ENCODE assay signal across 8 cellular contexts in the genomic region with DNA sequence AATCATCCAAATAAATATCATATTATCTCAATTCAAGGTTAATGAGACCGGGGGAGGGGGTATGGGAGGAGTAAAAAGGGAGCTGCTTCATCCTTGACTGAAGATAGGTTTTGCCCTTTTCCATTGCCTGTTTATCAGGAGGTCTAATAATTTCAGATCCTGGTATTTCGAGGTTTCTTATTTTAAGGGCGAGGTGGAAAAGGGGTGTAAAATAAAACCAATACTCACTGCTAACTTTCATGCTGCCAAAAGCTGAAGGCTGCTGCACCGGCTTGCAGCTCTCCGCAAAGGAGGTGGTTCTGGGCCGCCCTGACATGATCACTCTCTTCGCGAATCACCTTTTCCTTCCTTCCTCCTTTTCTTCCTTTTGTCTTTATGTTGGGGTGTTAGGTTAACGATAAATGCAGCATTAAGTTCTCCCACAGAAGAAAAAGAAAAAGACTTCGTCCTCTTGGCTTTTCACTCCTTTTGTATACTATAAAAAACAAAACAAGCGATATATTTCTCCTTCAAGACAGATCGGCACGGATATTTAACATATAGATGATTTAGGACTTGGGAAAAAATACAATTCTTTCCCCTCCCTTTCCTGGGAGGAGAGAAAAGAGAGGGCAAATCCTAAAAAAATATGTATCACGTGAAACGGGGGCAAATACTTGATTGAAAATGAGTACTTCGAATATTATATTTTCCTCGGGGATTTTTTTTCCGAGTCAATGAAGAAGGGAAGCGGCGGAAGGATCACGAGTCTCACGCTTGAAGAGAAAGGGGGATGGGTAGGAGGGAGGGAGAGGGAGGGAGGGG. TPM values are rescaled to one million over a fixed set of nuclear protein-coding genes. Genes with fewer than 3 reads are reported as not detected.
DNase-seq lines count a peak whose midpoint lies in the region; ATAC-seq, FAIRE-seq and TF ChIP-seq lines count a peak whose summit lies in the region.

No MANE protein-coding gene starts in this region.

- peaks cover 19% of the 10 kb centered on the region in 2 donors for H3K4me1 Mint-ChIP-seq in natural killer cell treated with Interleukin-12 subunit alpha and Interleukin-12 subunit beta and Interleukin-15 and Interleukin-18, amount 100 ng/mL, for 72 hours (ENCODE audit: low read depth in 2 of 2)

- TF ChIP-seq CTCF in heart right ventricle (IDR thresholded peaks at IDR 0.05): no peak
- no peak for TF ChIP-seq CTCF in GM12878 (IDR thresholded peaks at IDR 0.05 in 2 of 3, conservative IDR thresholded peaks at IDR 0.05 in 1 of 3; ENCODE audit: control insufficient read depth in 2 of 3, extremely low read depth in 1 of 3, insufficient read depth in 1 of 3, low read depth in 3 of 3, low read length in 3 of 3)

- H3K4me3 Mint-ChIP-seq in natural killer cell treated with Interleukin-12 subunit alpha and Interleukin-12 subunit beta and Interleukin-15 and Interleukin-18, amount 100 ng/mL, for 72 hours: no peak overlapping the region

- CTCF ChIA-PET in GM12878 (lab: Yijun Ruan, JAX): interaction anchor here (1.0 to 1.5 kb wide), 3 partner anchors 11 to 263 kb away, joined by 3 to 4 read pairs (median 4); no protein-coding TSS in a partner anchor

- ATAC-seq in heart right ventricle (no peak), Right ventricle myocardium superior (ENCODE audit: poor library complexity) (no peak), GM12878 (no peak), GM19463 (IDR thresholded peaks at IDR 0.05; ENCODE audit: unreplicated experiment) (no peak)
- ATAC-seq in stimulated activated naive CD8-positive, alpha-beta T cell treated with anti-CD3 and anti-CD28 coated beads, Interleukin-15, Interleukin-2, amounts not matched to agents 100 U/mL and 50 U/mL, for 24 hours: no peak
- ATAC-seq in natural killer cell treated with Interleukin-12 subunit alpha and Interleukin-12 subunit beta and Interleukin-15 and Interleukin-18, amount 100 ng/mL, for 72 hours: no peak

- TSS peak; percentile 52 for BruUV-seq in GM12878 (replicated peaks; lab: Mats Ljungman, UMichigan)

- H3K27ac Mint-ChIP-seq in natural killer cell treated with Interleukin-12 subunit alpha and Interleukin-12 subunit beta and Interleukin-15 and Interleukin-18, amount 100 ng/mL, for 72 hours: no peak overlapping the region

- intact Hi-C loops in heart right ventricle (cut with DNase I): loop anchor here in 6 of 10 donors (5.0 to 10.0 kb wide), 7 partner anchors 36 to 331 kb away; a partner anchor contains a TSS
- intact Hi-C loops in Right ventricle myocardium superior (cut with DNase I): loop anchor here (10.0 kb wide), 1 partner anchor 199 kb away; no protein-coding TSS in a partner anchor
- intact Hi-C loops in GM12878 (cut with micrococcal nuclease; ENCODE audit: unreplicated experiment): loop anchor here (5.0 to 10.0 kb wide), 5 partner anchors 41 to 799 kb away; a partner anchor contains a TSS

- POLR2A ChIA-PET in GM12878 (lab: Charles Lee): interaction anchor here (0.6 to 4.3 kb wide), 6 partner anchors 10 to 595 kb away, joined by 3 to 51 read pairs (median 4); a partner anchor contains a TSS

- peak overlapping the region; percentile 87 for H3K9ac ChIP-seq in GM12878 (ENCODE audit: control insufficient read depth, insufficient read depth, low read length)

- H3K4me1 ChIP-seq in heart right ventricle (peaks cover 0 to 52% (median 46%) of the 10 kb centered on the region in 9 donors), GM12878 (ENCODE audit: control insufficient read depth, insufficient read depth, low read length) (no peaks in the 10 kb centered on the region; the same call in 1 of the 2 replicates)

- H3K4me3 ChIP-seq in heart right ventricle (peak overlapping the region; percentile 74 to 94 (median 85)), GM12878 (peak overlapping the region; percentile 82)

- FAIRE-seq in GM12878 (lab: Jason Lieb, UNC): no peak

- in situ Hi-C loops in GM12878 (cut with MboI): no loop called here

- H3K36me3 ChIP-seq in heart right ventricle (peaks cover 0 to 7% (median 0%) of the 10 kb centered on the region in 9 donors), GM12878 (ENCODE audit: control insufficient read depth in 2 of 2, insufficient read depth in 2 of 2, low read length in 1 of 2) (no peaks in the 10 kb centered on the region)

- SMC1A ChIA-PET in GM12878 (lab: Charles Lee; ENCODE audit: uncharacterized antibody, unreplicated experiment): interaction anchor here (0.7 to 1.2 kb wide), 5 partner anchors 10 to 154 kb away, joined by 3 to 5 read pairs (median 3); no protein-coding TSS in a partner anchor

- DNase-seq in heart right ventricle: peak in 1 of 2 donors; percentile 84
- no peak for DNase-seq in Right ventricle myocardium superior
- peak; percentile 21 for DNase-seq in NCI-H748 (lab: John Stamatoyannopoulos, UW; ENCODE audit: unreplicated experiment)
- DNase-seq in GM12878 (ENCODE audit: low read depth, low spot score): no peak
- DNase-seq in kidney tubule cell (ENCODE audit: low spot score): peak; percentile 84
- peak; percentile 16 for DNase-seq in stimulated activated naive CD8-positive, alpha-beta T cell treated with anti-CD3 and anti-CD28 coated beads, Interleukin-15, Interleukin-2, amounts not matched to agents 100 U/mL and 50 U/mL, for 24 hours
- no peak for DNase-seq in natural killer cell treated with Interleukin-12 subunit alpha and Interleukin-12 subunit beta and Interleukin-15 and Interleukin-18, amount 100 ng/mL, for 72 hours (ENCODE audit: low spot score)

- 0 to 1% methylated on average over 22 of the region's 22 CpGs for WGBS in heart right ventricle, 2 donors
- WGBS in GM12878 (ENCODE audit: insufficient coverage, insufficient replicate concordance, low lambda C conversion rate, missing lambda C conversion rate): under 1% methylated on average over 17 of the region's 22 CpGs

- H3K27me3 ChIP-seq in heart right ventricle (no peaks in the 10 kb centered on the region), GM12878 (replicated peaks in 1 of 2; ENCODE audit: control insufficient read depth in 2 of 2, insufficient read depth in 2 of 2, low read length in 1 of 2) (no peaks in the 10 kb centered on the region)

- H3K9me3 ChIP-seq in heart right ventricle: no peaks in the 10 kb centered on the region
- H3K9me3 ChIP-seq in GM12878 (replicated peaks; ENCODE audit: control insufficient read depth, insufficient read depth, low read length): no peaks in the 10 kb centered on the region

- peak overlapping the region; percentile 56; the same call in 1 of the 2 replicates for H2AFZ ChIP-seq in GM12878 (ENCODE audit: control insufficient read depth, low read depth, low read length)

- no peaks in the 10 kb centered on the region for H3K9me3 Mint-ChIP-seq in natural killer cell treated with Interleukin-12 subunit alpha and Interleukin-12 subunit beta and Interleukin-15 and Interleukin-18, amount 100 ng/mL, for 72 hours

- peak overlapping the region; percentile 26; the same call in 1 of the 2 replicates for H3K4me2 ChIP-seq in GM12878 (ENCODE audit: control insufficient read depth, insufficient read depth)

- RAD21 ChIA-PET in GM12878 (lab: Charles Lee; ENCODE audit: unreplicated experiment): interaction anchor here (0.6 to 3.5 kb wide), 11 partner anchors 10 to 494 kb away, joined by 3 to 16 read pairs (median 4); no protein-coding TSS in a partner anchor

- H3K36me3 Mint-ChIP-seq in natural killer cell treated with Interleukin-12 subunit alpha and Interleukin-12 subunit beta and Interleukin-15 and Interleukin-18, amount 100 ng/mL, for 72 hours: peaks cover 12% of the 10 kb centered on the region

- H3K27me3 Mint-ChIP-seq in natural killer cell treated with Interleukin-12 subunit alpha and Interleukin-12 subunit beta and Interleukin-15 and Interleukin-18, amount 100 ng/mL, for 72 hours: no peaks in the 10 kb centered on the region

- TF ChIP-seq EP300 in GM12878 (IDR thresholded peaks at IDR 0.05; ENCODE audit: borderline replicate concordance in 1 of 2, control insufficient read depth in 1 of 2, low read depth in 2 of 2, low read length in 2 of 2): no peak

- H3K79me2 ChIP-seq in GM12878 (ENCODE audit: control insufficient read depth, insufficient read depth, low read length): peaks cover 76% of the 10 kb centered on the region

- TF ChIP-seq POLR2A in GM12878 (IDR thresholded peaks at IDR 0.05; ENCODE audit: low read depth, low read length): no peak

- H3K27ac ChIP-seq in heart right ventricle (peak overlapping the region; percentile 98 to 100 (median 99)), GM12878 (ENCODE audit: control insufficient read depth, insufficient read depth) (peak overlapping the region; percentile 94)

- H4K20me1 ChIP-seq in GM12878 (ENCODE audit: control insufficient read depth, insufficient read depth): peaks cover 4% of the 10 kb centered on the region

- no peak for TF ChIP-seq RAD21 in GM12878 (IDR thresholded peaks at IDR 0.05; ENCODE audit: insufficient read depth, low read depth, low read length)

TF ChIP-seq in GM12878, 131 proteins besides CTCF, POLR2A, EP300 and RAD21 (continues in another document):
- TF ChIP-seq GABPA (IDR thresholded peaks at IDR 0.05; ENCODE audit: low read depth): no peak
- TF ChIP-seq CREB1 (IDR thresholded peaks at IDR 0.05; ENCODE audit: low read depth): no peak
- TF ChIP-seq PAX5 (IDR thresholded peaks at IDR 0.05; ENCODE audit: borderline replicate concordance, low read depth, low read length): no peak
- no peak for TF ChIP-seq LARP7 (IDR thresholded peaks at IDR 0.05)
- no peak for TF ChIP-seq HDGF (IDR thresholded peaks at IDR 0.05)
- no peak for TF ChIP-seq ZNF622 (IDR thresholded peaks at IDR 0.05)

RNA-seq across cellular contexts. Expression of a gene that starts 0.9 kb away (rescaled TPM):
- 10 to 100 TPM; 37.5 to 57.1 (median 51.1) TPM for total RNA-seq in heart right ventricle
- polyA plus RNA-seq in heart right ventricle: 1 to 10 TPM; 7.5 to 9.6 TPM
- 35.0 TPM for total RNA-seq in Right ventricle myocardium superior
- total RNA-seq in GM12878 (2013; cell fraction: nucleolus; rRNA removed): 126 and 127 TPM in 2 replicates
- 28.0 and 29.4 TPM in 2 replicates for total RNA-seq in GM12878 (2014; rRNA removed)
- total RNA-seq in GM12878 (2014; rRNA removed; fragmentation: Illumina TruSeq; extraction: Trizol): 39.4 and 39.6 TPM in 2 replicates
- total RNA-seq in GM12878 (2021): 43.9 and 44.5 TPM in 2 replicates
- polyA plus RNA-seq in GM12878 (2011; ENCODE audit: low read depth): 12.9 TPM
- 49.8 and 51.6 TPM in 2 replicates for polyA plus RNA-seq in GM12878 (2011; rRNA removed)
- 29.6 and 31.9 TPM in 2 replicates for polyA plus RNA-seq in GM12878 (2011; cell fraction: cytosol; rRNA removed)
- polyA plus RNA-seq in GM12878 (2011; cell fraction: nucleus; rRNA removed): 20.8 and 21.6 TPM in 2 replicates
- polyA plus RNA-seq in GM12878 (2012): 20.5 and 22.8 TPM in 2 replicates
- polyA plus RNA-seq in GM12878 (2014; fragmentation: Illumina TruSeq; extraction: Trizol): 41.5 and 43.3 TPM in 2 replicates
- polyA plus RNA-seq in GM12878 (2014; fragmentation: Nextera tagmentation; extraction: Ambion mirVana): 1 to 10 TPM; 8.5 to 8.8 TPM
- 17.3 and 23.1 TPM in 2 replicates for polyA plus RNA-seq in GM12878 (2014; rRNA removed)
- 10 to 100 TPM; 20.2 to 21.9 TPM for polyA plus RNA-seq in GM12878 (2016; fragmentation: Nextera tagmentation; extraction: Ambion mirVana)
- 83.0 and 113 TPM in 2 replicates for polyA minus RNA-seq in GM12878 (2011; rRNA and poly(A)+ RNA removed)
- 36.4 and 56.3 TPM in 2 replicates for polyA minus RNA-seq in GM12878 (2011; cell fraction: cytosol; rRNA and poly(A)+ RNA removed)
- polyA minus RNA-seq in GM12878 (2011; cell fraction: nucleus; rRNA and poly(A)+ RNA removed): 46.9 and 65.3 TPM in 2 replicates
- total RNA-seq in natural killer cell treated with Interleukin-12 subunit alpha and Interleukin-12 subunit beta and Interleukin-15 and Interleukin-18, amount 100 ng/mL, for 72 hours: 10 to 100 TPM; 43.9 to 44.3 TPM

Comparison
In these comparisons a context has a peak if more than half of its experiments do, and no peak if none do; other contexts are left out.
1. DNase-seq: peak in NCI-H748 (single experiment), kidney tubule cell (single experiment) and stimulated activated naive CD8-positive, alpha-beta T cell treated with anti-CD3 and anti-CD28 coated beads, Interleukin-15, Interleukin-2, amounts not matched to agents 100 U/mL and 50 U/mL, for 24 hours (single experiment); none in Right ventricle myocardium superior (single experiment), GM12878 (single experiment) and natural killer cell treated with Interleukin-12 subunit alpha and Interleukin-12 subunit beta and Interleukin-15 and Interleukin-18, amount 100 ng/mL, for 72 hours (single experiment).